In genomic region chr17:7046725-7047397, GRCh38 we compare ENCODE assay signal across 10 cellular contexts. TPM values are rescaled to one million over a fixed set of nuclear protein-coding genes. Genes with fewer than 3 reads are reported as not detected.
DNase-seq lines count a peak whose midpoint lies in the region; FAIRE-seq and TF ChIP-seq lines count a peak whose summit lies in the region.
"Not testable (repeated sequence)": the region's sequence is repeated elsewhere in the genome, so short reads cannot be mapped to it uniquely, and the experiment has no call there.
"Had no signal": no experiment of that assay in that cellular context is flagged by ENCODE, and none has a peak within 500 bp of the region (broad histone marks: within the 10 kb centered on the region; RNA-seq: fewer than 3 reads in every experiment).

No MANE protein-coding gene starts in this region.

- H2AFZ ChIP-seq in keratinocyte (ENCODE audit: control insufficient read depth, low read length) = peak overlapping the region; percentile 83

- H3K9me3 ChIP-seq in WERI-Rb-1 (ENCODE audit: severe bottlenecking); keratinocyte (ENCODE audit: control insufficient read depth, low read depth, low read length); prostate gland; testis: not testable (repeated sequence)

- H3K4me3 ChIP-seq in WERI-Rb-1 (ENCODE audit: low read depth, low read length) = peak overlapping the region; percentile 75
- H3K4me3 ChIP-seq in keratinocyte (ENCODE audit: control insufficient read depth in 2 of 3, extremely low read depth in 1 of 3, insufficient read depth in 2 of 3, low read depth in 1 of 3, low read length in 3 of 3) = peak overlapping the region; percentile 20 to 70 (median 48)
- H3K4me3 ChIP-seq in prostate gland = peak overlapping the region; percentile 11 to 33
- H3K4me3 ChIP-seq in testis = peak overlapping the region; percentile 3 to 5

- not testable (repeated sequence) for H3K9me1 ChIP-seq in keratinocyte (ENCODE audit: control insufficient read depth, extremely low read depth, insufficient read depth, low read length)

- H3K27ac ChIP-seq in WERI-Rb-1 (peak overlapping the region; percentile 65), keratinocyte (ENCODE audit: control insufficient read depth, insufficient read depth, low read length) (peak overlapping the region; percentile 86), prostate gland (peak overlapping the region; percentile 89), testis (peak overlapping the region; percentile 65 to 70)

- H4K20me1 ChIP-seq in keratinocyte (ENCODE audit: control insufficient read depth, extremely low read depth, insufficient read depth, low read length) = not testable (repeated sequence)

- peak; percentile 74 for FAIRE-seq in keratinocyte (lab: Jason Lieb, UNC)

- WGBS in prostate gland = 8% methylated on average over 26 of the region's 26 CpGs
- WGBS in testis, 2 donors = 4 to 6% methylated on average over 26 of the region's 26 CpGs

- intact Hi-C loops in prostate gland (cut with DNase I) = loop anchor here (5.0 to 10.0 kb wide), 2 partner anchors 130 to 238 kb away; partner anchors contain the start of genes ASGR1 and SLC2A4
- intact Hi-C loops in testis (cut with DNase I; ENCODE audit: low total_unique reads) = not testable (repeated sequence)

- peak overlapping the region; percentile 62 for H3K9ac ChIP-seq in keratinocyte (ENCODE audit: control insufficient read depth, extremely low read depth, insufficient read depth, low read length)

- H3K36me3 ChIP-seq in WERI-Rb-1; keratinocyte (ENCODE audit: control insufficient read depth in 2 of 2, extremely low read depth in 1 of 2, insufficient read depth in 2 of 2, low read length in 2 of 2); prostate gland; testis (ENCODE audit: low read depth, missing control alignments): not testable (repeated sequence)

- TF ChIP-seq CTCF in WERI-Rb-1 (IDR thresholded peaks at IDR 0.05; ENCODE audit: low read depth, low read length); keratinocyte (optimal IDR thresholded peaks at IDR 0.05 in 1 of 3, IDR thresholded peaks at IDR 0.05 in 1 of 3, conservative IDR thresholded peaks at IDR 0.05 in 1 of 3; ENCODE audit: extremely low read depth in 1 of 3, insufficient read depth in 2 of 3, low read length in 3 of 3); prostate gland (IDR thresholded peaks at IDR 0.05); testis (IDR thresholded peaks at IDR 0.05): not testable (repeated sequence)

- not testable (repeated sequence) for H3K27me3 ChIP-seq in WERI-Rb-1 (ENCODE audit: insufficient read depth, low read depth, severe bottlenecking); prostate gland (replicated peaks; ENCODE audit: insufficient read depth); testis
- peaks cover 21% of the 10 kb centered on the region for H3K27me3 ChIP-seq in keratinocyte (ENCODE audit: control insufficient read depth, extremely low read depth, insufficient read depth, low read length)

- not testable (repeated sequence) for H3K79me2 ChIP-seq in keratinocyte (ENCODE audit: control insufficient read depth, insufficient read depth, low read length)

- TF ChIP-seq POLR2A in prostate gland (IDR thresholded peaks at IDR 0.05); testis (IDR thresholded peaks at IDR 0.05): not testable (repeated sequence)

- in situ Hi-C loops in G401 (cut with HindIII; ENCODE audit: low sequenced_read_pairs) = not testable (repeated sequence)

- H3K4me2 ChIP-seq in keratinocyte (ENCODE audit: control insufficient read depth, extremely low read depth, insufficient read depth, low read depth, low read length) = peak overlapping the region; percentile 99

- H3K4me1 ChIP-seq in keratinocyte (ENCODE audit: control insufficient read depth, extremely low read depth, insufficient read depth, low read length) = peaks cover 29% of the 10 kb centered on the region
- H3K4me1 ChIP-seq in prostate gland (replicated peaks) = peaks cover 24% of the 10 kb centered on the region
- peaks cover 33% of the 10 kb centered on the region for H3K4me1 ChIP-seq in testis

- DNase-seq in G401 (ENCODE audit: low spot score) = peak; percentile 88
- peak; percentile 69 for DNase-seq in NCI-H2227 (lab: John Stamatoyannopoulos, UW; ENCODE audit: unreplicated experiment)
- peak; percentile 78 for DNase-seq in WERI-Rb-1
- peak; percentile 90 for DNase-seq in activated effector memory CD4-positive, alpha-beta T cell treated with anti-CD3 and anti-CD28 coated beads, Interleukin-2, amount 50 U/mL, for 16 hours
- peak; percentile 53 for DNase-seq in effector CD8-positive, alpha-beta T cell (lab: John Stamatoyannopoulos, UW)
- DNase-seq in keratinocyte (ENCODE audit: low read depth, low spot score) = not testable (repeated sequence)
- DNase-seq in prostate gland (ENCODE audit: low spot score) = peak; percentile 77
- peak; percentile 82 for DNase-seq in testis

- dilution Hi-C loops in keratinocyte (cut with MboI; ENCODE audit: extremely low pct_ligation_motif_present, low sequenced_read_pairs) = not testable (repeated sequence)

RNA-seq across cellular contexts. Expression of gene SLC16A11, which starts 3.0 kb away (rescaled TPM):
- total RNA-seq in G401 (2014; rRNA removed; shearing (Covaris generic)) = not detected in 2 replicates
- polyA plus RNA-seq in keratinocyte (0.09 TPM in 1 of 3 replicates, not detected in the others), testis (ENCODE audit: insufficient read depth, low read depth, low replicate concordance) (3.0 TPM)
- not detected for polyA plus RNA-seq in keratinocyte (2011; ENCODE audit: low read depth)
- not detected in 2 replicates for polyA plus RNA-seq in keratinocyte (2011; cell fraction: cytosol; rRNA removed)
- not detected in 2 replicates for polyA plus RNA-seq in keratinocyte (2011; cell fraction: nucleus; rRNA removed)
- 0.21 and 0.23 TPM in 2 replicates for polyA plus RNA-seq in keratinocyte (2012; ENCODE audit: low replicate concordance)
- polyA minus RNA-seq in keratinocyte = not detected in 3 replicates
- polyA minus RNA-seq in keratinocyte (2011; cell fraction: cytosol; rRNA and poly(A)+ RNA removed) = not detected
- polyA minus RNA-seq in keratinocyte (2011; cell fraction: nucleus; rRNA and poly(A)+ RNA removed) = not detected in 2 replicates
- total RNA-seq in prostate gland (1 to 10 TPM; 1.8 to 2.3 TPM), testis (1 to 10 TPM in 1 of 2 donors, under 1 TPM in 1; 0.55 to 2.0 TPM)
- total RNA-seq: MCF 10A had no signal

RNA-seq across cellular contexts. Expression of gene SLC16A13, which starts 11.0 kb away (rescaled TPM):
- total RNA-seq in G401 (2014; rRNA removed; shearing (Covaris generic)) = 5.3 and 9.8 TPM in 2 replicates
- polyA plus RNA-seq in keratinocyte = 2.2 to 6.9 TPM (median 2.7 TPM) in 3 replicates
- 1.8 TPM for polyA plus RNA-seq in keratinocyte (2011; ENCODE audit: low read depth)
- polyA plus RNA-seq in keratinocyte (2011; cell fraction: cytosol; rRNA removed) = 1.7 and 2.5 TPM in 2 replicates
- polyA plus RNA-seq in keratinocyte (2011; cell fraction: nucleus; rRNA removed) = 10.5 and 11.0 TPM in 2 replicates
- 5.0 and 7.4 TPM in 2 replicates for polyA plus RNA-seq in keratinocyte (2012; ENCODE audit: low replicate concordance)
- polyA minus RNA-seq in keratinocyte = 3.6 to 19.2 TPM (median 4.0 TPM) in 3 replicates
- 3.3 TPM for polyA minus RNA-seq in keratinocyte (2011; cell fraction: cytosol; rRNA and poly(A)+ RNA removed)
- polyA minus RNA-seq in keratinocyte (2011; cell fraction: nucleus; rRNA and poly(A)+ RNA removed) = 6.5 and 9.2 TPM in 2 replicates
- total RNA-seq in prostate gland = 1 to 10 TPM; 1.7 to 1.8 TPM
- total RNA-seq in testis = 1 to 10 TPM; 1.9 to 2.2 TPM
- 2.0 TPM for polyA plus RNA-seq in testis (ENCODE audit: insufficient read depth, low read depth, low replicate concordance)

RNA-seq across cellular contexts. Expression of gene BCL6B, which starts 24.0 kb away (rescaled TPM):
- total RNA-seq in G401 (2014; rRNA removed; shearing (Covaris generic)) = not detected in 2 replicates
- polyA plus RNA-seq in keratinocyte = not detected in 3 replicates
- 0.17 TPM for polyA plus RNA-seq in keratinocyte (2011; ENCODE audit: low read depth)
- polyA plus RNA-seq in keratinocyte (2011; cell fraction: cytosol; rRNA removed) = not detected in 2 replicates
- not detected in 2 replicates for polyA plus RNA-seq in keratinocyte (2011; cell fraction: nucleus; rRNA removed)
- 0.13 TPM in 1 of 2 replicates, not detected in the other for polyA plus RNA-seq in keratinocyte (2012; ENCODE audit: low replicate concordance)
- polyA minus RNA-seq in keratinocyte = not detected in 3 replicates
- not detected for polyA minus RNA-seq in keratinocyte (2011; cell fraction: cytosol; rRNA and poly(A)+ RNA removed)
- not detected in 2 replicates for polyA minus RNA-seq in keratinocyte (2011; cell fraction: nucleus; rRNA and poly(A)+ RNA removed)
- 1 to 10 TPM in 1 of 2 donors, under 1 TPM in 1; 0.96 to 4.0 TPM for total RNA-seq in prostate gland
- 1 to 10 TPM; 2.5 to 3.5 TPM for total RNA-seq in testis
- polyA plus RNA-seq in testis (ENCODE audit: insufficient read depth, low read depth, low replicate concordance) = 4.6 TPM
- total RNA-seq: MCF 10A, osteoblast had no signal

RNA-seq across cellular contexts. Expression of gene CLEC10A, which starts 33.2 kb away (rescaled TPM):
- not detected in 2 replicates for total RNA-seq in G401 (2014; rRNA removed; shearing (Covaris generic))
- polyA plus RNA-seq in keratinocyte (not detected in 3 replicates), testis (ENCODE audit: insufficient read depth, low read depth, low replicate concordance) (11.7 TPM)
- polyA plus RNA-seq in keratinocyte (2011; ENCODE audit: low read depth) = not detected
- not detected in 2 replicates for polyA plus RNA-seq in keratinocyte (2011; cell fraction: cytosol; rRNA removed)
- not detected in 2 replicates for polyA plus RNA-seq in keratinocyte (2011; cell fraction: nucleus; rRNA removed)
- polyA plus RNA-seq in keratinocyte (2012; ENCODE audit: low replicate concordance) = not detected in 2 replicates
- not detected in 3 replicates for polyA minus RNA-seq in keratinocyte
- polyA minus RNA-seq in keratinocyte (2011; cell fraction: cytosol; rRNA and poly(A)+ RNA removed) = not detected
- not detected in 2 replicates for polyA minus RNA-seq in keratinocyte (2011; cell fraction: nucleus; rRNA and poly(A)+ RNA removed)
- total RNA-seq in prostate gland (1 to 10 TPM in 1 of 2 donors, under 1 TPM in 1; 0.55 to 5.7 TPM), testis (1 to 10 TPM; 3.5 to 3.8 TPM)
- total RNA-seq: MCF 10A, osteoblast had no signal

RNA-seq across cellular contexts. Expression of gene RNASEK, which starts 34.4 kb away (rescaled TPM):
- total RNA-seq in G401 (2014; rRNA removed; shearing (Covaris generic)) = 189 and 195 TPM in 2 replicates
- polyA plus RNA-seq in keratinocyte (87.0 to 267 TPM (median 99.7 TPM) in 3 replicates), testis (ENCODE audit: insufficient read depth, low read depth, low replicate concordance) (317 TPM)
- 43.9 TPM for polyA plus RNA-seq in keratinocyte (2011; ENCODE audit: low read depth)
- 161 and 215 TPM in 2 replicates for polyA plus RNA-seq in keratinocyte (2011; cell fraction: cytosol; rRNA removed)
- 74.7 and 90.0 TPM in 2 replicates for polyA plus RNA-seq in keratinocyte (2011; cell fraction: nucleus; rRNA removed)
- 396 and 610 TPM in 2 replicates for polyA plus RNA-seq in keratinocyte (2012; ENCODE audit: low replicate concordance)
- 51.4 to 165 TPM (median 70.6 TPM) in 3 replicates for polyA minus RNA-seq in keratinocyte
- 175 TPM for polyA minus RNA-seq in keratinocyte (2011; cell fraction: cytosol; rRNA and poly(A)+ RNA removed)
- 60.8 and 61.2 TPM in 2 replicates for polyA minus RNA-seq in keratinocyte (2011; cell fraction: nucleus; rRNA and poly(A)+ RNA removed)
- total RNA-seq in prostate gland (100 to 1,000 TPM; 348 to 418 TPM), testis (100 to 1,000 TPM; 208 to 314 TPM)

Comparison
In these comparisons a context has a peak if more than half of its experiments do, and no peak if none do; other contexts are left out.
1. H3K4me3 ChIP-seq: peak in every context shown above with its lines; median percentile 75 in WERI-Rb-1; 48 in keratinocyte; 22 in prostate gland; 4 in testis.